ENCODE assay signal across 28 cellular contexts in the genomic region with DNA sequence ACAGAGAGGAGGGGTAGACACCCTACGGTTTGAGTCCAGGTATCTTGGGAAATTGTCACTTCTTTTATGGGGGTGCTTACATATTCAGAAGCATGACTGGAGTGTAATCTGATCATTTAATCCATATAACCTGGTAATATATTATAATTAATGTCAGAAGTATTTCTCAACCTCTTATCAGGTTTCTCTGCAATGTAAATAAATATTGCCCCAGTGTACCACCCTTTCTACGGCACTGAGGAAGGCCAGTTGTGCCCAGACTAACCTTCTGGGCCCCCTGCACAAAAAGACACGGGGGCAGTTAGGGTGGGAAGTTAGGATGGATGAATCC. TPM values are rescaled to one million over a fixed set of nuclear protein-coding genes. Genes with fewer than 3 reads are reported as not detected.
"Had no signal": no experiment of that assay in that cellular context is flagged by ENCODE, and none has a peak within 500 bp of the region (broad histone marks: within the 10 kb centered on the region; RNA-seq: fewer than 3 reads in every experiment).

No MANE protein-coding gene starts in this region.

- DNase-seq: left ventricle myocardium inferior; mesendoderm; naive B cell; natural killer cell; ovary; right lobe of liver; stimulated activated CD4-positive, alpha-beta T cell treated with anti-CD3 and anti-CD28 coated beads, Interleukin-1b, Interleukin-23, amount 100 ng/mL, for 48 hours; stimulated activated CD4-positive, alpha-beta T cell treated with anti-CD3 and anti-CD28 coated beads, Interleukin-2, amount 100 ng/mL, for 48 hours; stimulated activated CD4-positive, alpha-beta T cell treated with anti-CD3 and anti-CD28 coated beads, Interleukin-4, amount 100 ng/mL, for 4 hours; stimulated activated CD8-positive, alpha-beta memory T cell treated with anti-CD3 and anti-CD28 coated beads, Interleukin-4, amount 100 ng/mL, for 48 hours; stimulated activated naive CD4-positive, alpha-beta T cell treated with Interleukin-2 at 50 U/mL for 16 hours; stimulated activated naive CD8-positive, alpha-beta T cell treated with anti-CD3 and anti-CD28 coated beads, Interleukin-15, amount 100 ng/mL, for 72 hours; uterus had no signal

- H3K27ac Mint-ChIP-seq: mesothelial cell of epicardium; naive B cell; natural killer cell; stimulated activated memory B cell treated with anti-CD40 and anti-IgM and Interleukin-4, amounts not matched to agents 10 μg/mL and 1 μg/mL and 100 μg/mL, for 72 hours; stimulated activated naive CD8-positive, alpha-beta T cell treated with anti-CD3 and anti-CD28 coated beads, Interleukin-15, amount 100 ng/mL, for 72 hours; type B pancreatic cell had no signal

- H3K9me3 Mint-ChIP-seq: mesothelial cell of epicardium; natural killer cell; stimulated activated memory B cell treated with anti-CD40 and anti-IgM and Interleukin-4, amounts not matched to agents 10 μg/mL and 1 μg/mL and 100 μg/mL, for 72 hours; stimulated activated naive CD8-positive, alpha-beta T cell treated with anti-CD3 and anti-CD28 coated beads, Interleukin-15, amount 100 ng/mL, for 72 hours; type B pancreatic cell had no signal

- H3K4me1 Mint-ChIP-seq: naive B cell had no signal

- H3K4me1 ChIP-seq: left ventricle myocardium inferior, right atrium auricular region, tibial nerve, uterus had no signal

- H3K36me3 Mint-ChIP-seq: mesothelial cell of epicardium; naive B cell; natural killer cell; stimulated activated memory B cell treated with anti-CD40 and anti-IgM and Interleukin-4, amounts not matched to agents 10 μg/mL and 1 μg/mL and 100 μg/mL, for 72 hours; type B pancreatic cell had no signal

- ATAC-seq: natural killer cell; stimulated activated memory B cell treated with anti-CD40 and anti-IgM and Interleukin-4, amounts not matched to agents 10 μg/mL and 1 μg/mL and 100 μg/mL, for 72 hours; stimulated activated naive CD8-positive, alpha-beta T cell treated with anti-CD3 and anti-CD28 coated beads, Interleukin-15, amount 100 ng/mL, for 72 hours had no signal

- H3K4me3 Mint-ChIP-seq: mesothelial cell of epicardium; naive B cell; natural killer cell; stimulated activated memory B cell treated with anti-CD40 and anti-IgM and Interleukin-4, amounts not matched to agents 10 μg/mL and 1 μg/mL and 100 μg/mL, for 72 hours; stimulated activated naive CD8-positive, alpha-beta T cell treated with anti-CD3 and anti-CD28 coated beads, Interleukin-15, amount 100 ng/mL, for 72 hours; type B pancreatic cell had no signal

- H3K36me3 ChIP-seq: left ventricle myocardium inferior, ovary, right atrium auricular region, right lobe of liver, tibial nerve, uterus had no signal

- H3K27me3 ChIP-seq: ovary, right atrium auricular region, right lobe of liver, tibial nerve, uterus had no signal

- H3K27ac ChIP-seq: left ventricle myocardium inferior, ovary, right atrium auricular region, right lobe of liver, tibial nerve, uterus had no signal

- H3K9me3 ChIP-seq: left ventricle myocardium inferior, ovary, right atrium auricular region, right lobe of liver, tibial nerve, uterus had no signal

- H3K4me3 ChIP-seq: left ventricle myocardium inferior, lung, ovary, right atrium auricular region, right lobe of liver, smooth muscle cell, tibial nerve, uterus had no signal

RNA-seq across cellular contexts. Expression of a gene that starts 2.5 kb away (rescaled TPM):
- total RNA-seq: left ventricle myocardium inferior, lower leg skin, lung, mononuclear cell, natural killer cell, omental fat pad, progenitor cell of endocrine pancreas, pulmonary artery endothelial cell, right atrium auricular region, right lobe of liver, skeletal muscle tissue, tibial nerve, ureter had no signal
- polyA plus RNA-seq: lung, neural cell had no signal
